In the genomic region with DNA sequence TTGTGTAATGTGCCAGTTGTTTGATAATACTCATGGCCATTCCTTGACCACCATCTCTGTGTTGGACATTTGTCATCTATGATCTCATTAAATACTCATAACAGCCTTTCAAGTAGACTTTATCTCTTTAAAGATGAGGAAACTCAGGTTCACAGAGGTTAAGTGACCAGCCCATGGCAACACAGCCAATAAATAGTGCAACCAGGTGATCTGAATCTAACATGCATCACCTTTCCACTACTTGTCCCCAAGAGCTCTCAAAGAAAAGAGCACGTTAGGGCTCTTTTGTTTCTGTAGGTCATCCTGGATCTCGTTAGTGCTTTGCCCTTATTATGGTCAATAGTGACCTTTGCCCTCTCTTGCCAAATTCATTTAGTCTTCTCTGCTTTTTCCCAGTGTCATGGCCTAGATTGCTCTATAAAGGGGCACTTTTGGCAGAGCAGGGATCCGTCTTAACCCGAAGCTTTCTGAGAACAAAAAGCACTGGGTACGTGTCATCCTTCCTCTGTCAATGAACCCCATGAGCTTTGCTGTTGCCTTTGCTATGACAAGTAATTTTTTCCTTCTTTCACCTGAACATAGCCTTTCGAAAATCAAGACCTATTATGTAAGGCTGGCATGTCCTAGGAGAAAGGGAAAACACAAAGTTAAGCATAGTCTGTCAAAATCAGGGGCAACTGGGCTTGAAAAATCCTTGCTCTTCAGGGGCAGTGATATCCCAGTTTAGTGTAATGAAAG, we compare ENCODE assay signal across 32 cellular contexts.
"Had no signal": no experiment of that assay in that cellular context is flagged by ENCODE, and none has a peak within 500 bp of the region (broad histone marks: within the 10 kb centered on the region; RNA-seq: fewer than 3 reads in every experiment).

No MANE protein-coding gene starts in this region.

- H3K4me1 Mint-ChIP-seq: activated CD4-positive, alpha-beta memory T cell treated with anti-CD3 and anti-CD28 coated beads, Interleukin-2, amount 10 ng/mL, durations not matched to agents 7 days and 5 days; activated naive CD8-positive, alpha-beta T cell treated with anti-CD3 and anti-CD28 coated beads for 36 hours; activated T-helper 17 cell treated with anti-CD3 and anti-CD28 coated beads, Interleukin-2, amount 50 U/mL, for 72 hours had no signal

- DNase-seq: activated CD4-positive, alpha-beta memory T cell treated with anti-CD3 and anti-CD28 coated beads, Interleukin-2, amount 10 ng/mL, durations not matched to agents 7 days and 5 days; activated CD4-positive, alpha-beta T cell treated with anti-CD3 and anti-CD28 coated beads for 1 hour; activated CD4-positive, alpha-beta T cell treated with anti-CD3 and anti-CD28 coated beads for 48 hours; activated CD4-positive, CD25-positive, alpha-beta regulatory T cell; activated effector memory CD4-positive, alpha-beta T cell treated with anti-CD3 and anti-CD28 coated beads, Interleukin-2, amount 50 U/mL, for 16 hours; activated naive CD4-positive, alpha-beta T cell; activated naive CD4-positive, alpha-beta T cell treated with anti-CD3 and anti-CD28 coated beads, Interleukin-2, amount 50 U/mL, for 16 hours; activated naive CD8-positive, alpha-beta T cell treated with anti-CD3 and anti-CD28 coated beads for 36 hours; activated T-cell treated with anti-CD3 and anti-CD28 coated beads, Interleukin-2, amount 50 U/mL, for 1 hour; activated T-cell treated with anti-CD3 and anti-CD28 coated beads, Interleukin-2, amount 50 U/mL, for 72 hours; amniotic stem cell; aorta; NCI-H1092 treated with DMSO at 0.1 percent for 48 hours; NCI-H1417; NCI-H146; NCI-H187; NCI-H2029 treated with DMSO at 0.1 percent for 48 hours; NCI-H2107; NCI-H2171; NCI-H510A; NCI-H526; NCI-H748 treated with DMSO at 0.1 percent for 48 hours; NK-92 treated with Interleukin-12 subunit alpha and Interleukin-12 subunit beta, amount 100 ng/mL, for 24 hours; PC-3; Peyer's patch; RPMI8226; SHP77 treated with DMSO at 0.1 percent for 48 hours; T1000 had no signal

- H3K4me3 Mint-ChIP-seq: activated CD4-positive, alpha-beta memory T cell treated with anti-CD3 and anti-CD28 coated beads, Interleukin-2, amount 10 ng/mL, durations not matched to agents 7 days and 5 days; activated naive CD8-positive, alpha-beta T cell treated with anti-CD3 and anti-CD28 coated beads for 36 hours; activated T-cell treated with anti-CD3 and anti-CD28 coated beads, Interleukin-2, amount 50 U/mL, for 72 hours; activated T-helper 17 cell treated with anti-CD3 and anti-CD28 coated beads, Interleukin-2, amount 50 U/mL, for 72 hours had no signal

- H3K9me3 ChIP-seq: Peyer's patch had no signal

- H3K9me3 Mint-ChIP-seq: activated CD4-positive, alpha-beta memory T cell treated with anti-CD3 and anti-CD28 coated beads, Interleukin-2, amount 10 ng/mL, durations not matched to agents 7 days and 5 days; activated naive CD8-positive, alpha-beta T cell treated with anti-CD3 and anti-CD28 coated beads for 36 hours; activated T-cell treated with anti-CD3 and anti-CD28 coated beads, Interleukin-2, amount 50 U/mL, for 72 hours; activated T-helper 17 cell treated with anti-CD3 and anti-CD28 coated beads, Interleukin-2, amount 50 U/mL, for 72 hours had no signal

- H3K4me1 ChIP-seq: Peyer's patch had no signal

- H3K9ac ChIP-seq: KMS-11 had no signal

- H3K27ac Mint-ChIP-seq: activated CD4-positive, alpha-beta memory T cell treated with anti-CD3 and anti-CD28 coated beads, Interleukin-2, amount 10 ng/mL, durations not matched to agents 7 days and 5 days; activated naive CD8-positive, alpha-beta T cell treated with anti-CD3 and anti-CD28 coated beads for 36 hours; activated T-cell treated with anti-CD3 and anti-CD28 coated beads, Interleukin-2, amount 50 U/mL, for 72 hours; activated T-helper 17 cell treated with anti-CD3 and anti-CD28 coated beads, Interleukin-2, amount 50 U/mL, for 72 hours had no signal

- H3K4me2 ChIP-seq: KMS-11 had no signal

- H3K36me3 Mint-ChIP-seq: activated naive CD8-positive, alpha-beta T cell treated with anti-CD3 and anti-CD28 coated beads for 36 hours had no signal

- H3K36me3 ChIP-seq: cardiac muscle cell, Peyer's patch, WERI-Rb-1 had no signal

- H3K27ac ChIP-seq: cardiac muscle cell, KMS-11, Peyer's patch, WERI-Rb-1 had no signal

- H3K27me3 ChIP-seq: cardiac muscle cell, Peyer's patch had no signal

- H3K4me3 ChIP-seq: cardiac muscle cell, Peyer's patch had no signal

- ATAC-seq: activated T-cell treated with anti-CD3 and anti-CD28 coated beads, Interleukin-2, amount 50 U/mL, for 72 hours; activated T-helper 17 cell treated with anti-CD3 and anti-CD28 coated beads, Interleukin-2, amount 50 U/mL, for 72 hours; PC-3 had no signal
